In the genomic region with DNA sequence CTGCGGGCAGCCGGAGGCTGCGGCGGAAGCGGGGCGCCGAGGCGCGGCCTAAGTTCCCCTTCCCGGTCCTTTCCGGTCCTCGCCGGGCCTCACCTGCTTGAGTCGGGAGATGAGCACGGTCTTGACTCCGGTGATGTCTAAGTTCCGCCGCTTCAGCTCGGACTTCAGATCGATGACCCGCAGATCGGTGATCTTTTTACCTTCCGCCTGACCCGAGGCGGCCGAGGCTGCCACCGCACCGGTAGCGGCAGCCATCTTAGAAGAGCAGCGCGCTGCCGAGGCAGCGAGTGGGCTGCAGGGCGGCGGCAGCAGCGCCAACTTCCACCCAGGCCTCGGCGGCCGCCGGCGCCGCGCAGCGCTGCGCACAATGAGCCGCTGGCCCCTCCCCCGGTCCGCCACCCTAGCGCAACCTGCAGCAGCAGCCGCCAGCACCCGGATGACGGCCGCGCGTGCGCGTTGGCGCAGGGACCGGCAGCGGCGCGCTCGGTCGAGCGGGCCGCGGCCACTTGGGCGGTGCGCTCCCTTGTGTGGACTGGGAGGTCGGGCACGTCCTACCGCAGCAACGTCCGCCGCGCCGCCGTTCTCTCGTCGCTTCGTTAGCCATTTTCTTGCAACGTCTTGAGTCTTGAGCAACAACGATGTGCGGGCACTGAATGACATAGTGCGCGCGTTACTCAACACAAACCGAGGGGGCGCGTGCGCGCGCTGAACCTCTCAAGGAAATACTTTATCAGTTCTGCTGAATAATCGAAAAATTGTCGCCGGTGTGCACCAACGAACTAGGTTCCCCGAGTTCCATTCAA, we compare ENCODE assay signal across 8 cellular contexts. TPM values are rescaled to one million over a fixed set of nuclear protein-coding genes. Genes with fewer than 3 reads are reported as not detected.
A peak's percentile ranks its signal among the peaks of the same experiment; 100 is the strongest.
DNase-seq lines count a peak whose midpoint lies in the region; TF ChIP-seq lines count a peak whose summit lies in the region.

A gene (minus strand): TSS at position 369 of the 803 bp plus-strand sequence. CDS start 114 bp downstream, at position 255.

- DNase-seq in GM04504 (ENCODE audit: low read depth), result peak; percentile 91
- DNase-seq in HEK293T (ENCODE audit: extremely low spot score), result peak; percentile 87
- DNase-seq in MV-4-11 (lab: John Stamatoyannopoulos, UW), result peak; percentile 96
- peak; percentile 96 to 98 for DNase-seq in SJSA1 (ENCODE audit: low read depth in 1 of 2, low spot score in 2 of 2)
- peak; percentile 87 to 94 (median 90) for DNase-seq in activated naive CD4-positive, alpha-beta T cell (lab: John Stamatoyannopoulos, UW)
- peak; percentile 92 for DNase-seq in foreskin melanocyte

- H3K36me3 ChIP-seq in SJSA1, result peaks cover 26% of the 10 kb centered on the region
- peaks cover 11% of the 10 kb centered on the region for H3K36me3 ChIP-seq in neutrophil

- no peaks in the 10 kb centered on the region for H3K27me3 ChIP-seq in SJSA1 (replicated peaks)
- no peaks in the 10 kb centered on the region for H3K27me3 ChIP-seq in neutrophil

- H3K9me3 ChIP-seq in SJSA1 (replicated peaks), result no peaks in the 10 kb centered on the region; the same call in 1 of the 2 replicates
- no peaks in the 10 kb centered on the region for H3K9me3 ChIP-seq in neutrophil

- H3K4me3 ChIP-seq in SJSA1, result peak within 1 kb of the TSS; percentile 95
- peak within 1 kb of the TSS; percentile 78 to 97 for H3K4me3 ChIP-seq in neutrophil (ENCODE audit: low read depth in 1 of 2, low read length in 1 of 2)

- H3K27ac ChIP-seq in SJSA1 (peak within 1 kb of the TSS; percentile 94), neutrophil (peak within 1 kb of the TSS; percentile 97)

- POLR2A ChIA-PET in HEK293T (lab: Yijun Ruan, JAX), result no interaction called here

- TF ChIP-seq CTCF in neutrophil (IDR thresholded peaks at IDR 0.05) (peak; percentile 44), subcutaneous adipose tissue (IDR thresholded peaks at IDR 0.05; ENCODE audit: low read depth) (no peak)

- CTCF ChIA-PET in HEK293T (lab: Yijun Ruan, JAX), result no interaction called here

- H3K4me1 ChIP-seq in SJSA1 (replicated peaks), result peaks cover 16% of the 10 kb centered on the region
- H3K4me1 ChIP-seq in neutrophil (ENCODE audit: control insufficient read depth in 1 of 2, insufficient read depth in 1 of 2, low read depth in 1 of 2, low read length in 1 of 2), result peaks cover 30 to 36% of the 10 kb centered on the region in 2 experiments

TF ChIP-seq in HEK293T, 16 proteins besides CTCF, POLR2A, EP300 and RAD21:
- TF ChIP-seq LEF1 (IDR thresholded peaks at IDR 0.05; ENCODE audit: borderline replicate concordance) (peak; percentile 20; the same call in 1 of the 2 replicates), ARNT (IDR thresholded peaks at IDR 0.05) (no peak), NFRKB (IDR thresholded peaks at IDR 0.05) (peak; percentile 46; the same call in 1 of the 2 replicates), ELF4 (IDR thresholded peaks at IDR 0.05) (peak; percentile 63)

RNA-seq across cellular contexts. Expression of the gene that starts here (rescaled TPM):
- total RNA-seq in SJSA1 (2014; rRNA removed; shearing (Covaris generic)), result 60.6 and 71.9 TPM in 2 replicates
- 100 to 1,000 TPM; 102 to 146 (median 122) TPM for total RNA-seq in subcutaneous adipose tissue

Comparison
In these comparisons a context has a peak if more than half of its experiments do, and no peak if none do; other contexts are left out.
1. Peak in every context shown above with its lines: DNase-seq, H3K4me3 ChIP-seq and H3K27ac ChIP-seq.